Comparison of ENCODE assay signal across 8 cellular contexts in genomic region chr7:44431091-44431608, GRCh38. TPM values are rescaled to one million over a fixed set of nuclear protein-coding genes. Genes with fewer than 3 reads are reported as not detected.
DNase-seq lines count a peak whose midpoint lies in the region; ATAC-seq, FAIRE-seq and TF ChIP-seq lines count a peak whose summit lies in the region.

No MANE protein-coding gene starts in this region.

- peaks cover 0 to 23% of the 10 kb centered on the region in 2 experiments; a peak in 3 of 4 replicates for H3K79me2 ChIP-seq in H1 (ENCODE audit: control insufficient read depth in 1 of 2, insufficient read depth in 2 of 2, low read length in 2 of 2)

- DNase-seq in NCI-H345 (lab: John Stamatoyannopoulos, UW) (peak; percentile 54), H1 (ENCODE audit: low read depth in 1 of 2, low spot score in 2 of 2) (peak; percentile 15 to 60), ovary (no peak)
- DNase-seq in activated CD4-positive, CD25-positive, alpha-beta regulatory T cell treated with anti-CD3 and anti-CD28 coated beads, Interleukin-2, amount 50 U/mL, for 72 hours, result no peak

- no peaks in the 10 kb centered on the region for H3K9me3 Mint-ChIP-seq in stimulated activated memory B cell treated with anti-CD40 and anti-IgM and Interleukin-4, amounts not matched to agents 10 μg/mL and 1 μg/mL and 100 μg/mL, for 72 hours

- H3K36me3 ChIP-seq in H1 (ENCODE audit: control insufficient read depth in 2 of 4, insufficient read depth in 4 of 4, low read length in 3 of 4) (peaks cover 0 to 13% (median 1%) of the 10 kb centered on the region in 4 experiments; a peak in 4 of 8 replicates), ovary (no peaks in the 10 kb centered on the region)

- H3K27me3 ChIP-seq in H1 (replicated peaks in 1 of 4; ENCODE audit: control insufficient read depth in 3 of 4, extremely low read depth in 1 of 4, insufficient read depth in 3 of 4, low read length in 3 of 4) (no peaks in the 10 kb centered on the region), ovary (no peaks in the 10 kb centered on the region)

- no peak overlapping the region for H2AFZ ChIP-seq in H1 (ENCODE audit: low read length)

- no peak overlapping the region for H4K5ac ChIP-seq in H1 (ENCODE audit: insufficient read length, low read depth, low read length)

- no peak overlapping the region for H2BK15ac ChIP-seq in H1 (ENCODE audit: low read length)

- H4K91ac ChIP-seq in H1 (replicated peaks; ENCODE audit: insufficient read length, low read length), result no peak overlapping the region

- no peak for FAIRE-seq in H1 (lab: Jason Lieb, UNC)

- no peak overlapping the region for H3K4ac ChIP-seq in H1 (replicated peaks; ENCODE audit: insufficient read length, low read depth, low read length)

- TF ChIP-seq RAD21 in H1 (IDR thresholded peaks at IDR 0.05 in 1 of 2, conservative IDR thresholded peaks at IDR 0.05 in 1 of 2; ENCODE audit: low read depth in 2 of 2, low read length in 2 of 2), result peak; percentile 48 to 61

- no peak overlapping the region for H3K4me3 ChIP-seq in H1 (ENCODE audit: extremely low read depth in 1 of 4, insufficient read depth in 2 of 4, low read depth in 3 of 4, low read length in 4 of 4)
- no peak overlapping the region for H3K4me3 ChIP-seq in ovary

- H3K18ac ChIP-seq in H1 (ENCODE audit: extremely low read depth, low read length), result no peak overlapping the region

- TF ChIP-seq CTCF in GM12872 (IDR thresholded peaks at IDR 0.05; ENCODE audit: insufficient read depth, low read depth, low read length), result peak; percentile 83
- TF ChIP-seq CTCF in H1 (IDR thresholded peaks at IDR 0.05; ENCODE audit: control extremely low read depth in 1 of 3, insufficient read depth in 1 of 3, low read depth in 1 of 3, low read length in 3 of 3), result peak; percentile 51 to 71 (median 68)
- TF ChIP-seq CTCF in ovary (IDR thresholded peaks at IDR 0.05), result no peak

- peaks cover 0 to 17% of the 10 kb centered on the region in 2 experiments for H4K20me1 ChIP-seq in H1 (replicated peaks in 1 of 2; ENCODE audit: control insufficient read depth in 1 of 2, insufficient read depth in 2 of 2, low read length in 2 of 2)

- H3K4me1 ChIP-seq in H1 (replicated peaks in 1 of 4; ENCODE audit: control insufficient read depth in 3 of 4, insufficient read depth in 4 of 4, low read length in 3 of 4), result 0 out of 7 replicates have a peak, but pooled peaks cover 0 to 5% (median 0%) of the 10 kb centered on the region in 4 experiments
- no peaks in the 10 kb centered on the region for H3K4me1 ChIP-seq in ovary (ENCODE audit: insufficient read depth)

- no peak overlapping the region for H2BK120ac ChIP-seq in H1 (replicated peaks; ENCODE audit: low read depth, low read length)

- no peak overlapping the region for H2BK5ac ChIP-seq in H1 (ENCODE audit: low read depth, low read length)

- H2AK5ac ChIP-seq in H1 (ENCODE audit: low read depth, low read length), result no peak overlapping the region

- no peak overlapping the region for H3K23ac ChIP-seq in H1 (ENCODE audit: insufficient read length)

- POLR2A ChIA-PET in H1 (lab: Charles Lee; ENCODE audit: partially characterized antibody), result interaction anchor here (1.1 kb wide), 1 partner anchor 25 kb away, joined by 4 read pairs; no protein-coding TSS in a partner anchor

- 91% methylated on average over 2 of the region's 2 CpGs; no CpG with 5 or more reads in 1 of the 2 experiments for WGBS in H1 (ENCODE audit: extremely low coverage in 1 of 2, insufficient coverage in 1 of 2, insufficient read length in 1 of 2, insufficient replicate concordance in 2 of 2, low coverage in 1 of 2, low lambda C conversion rate in 2 of 2, missing lambda C conversion rate in 1 of 2), 2 experiments
- 77 to 88% (median 81%) methylated on average over 2 of the region's 2 CpGs for WGBS in ovary, 3 donors

- intact Hi-C loops in ovary (cut with DNase I), result no loop called here

- ATAC-seq in GM21619 (IDR thresholded peaks at IDR 0.05; ENCODE audit: unreplicated experiment), result peak; percentile 68
- peak; percentile 68 for ATAC-seq in stimulated activated memory B cell treated with anti-CD40 and anti-IgM and Interleukin-4, amounts not matched to agents 10 μg/mL and 1 μg/mL and 100 μg/mL, for 72 hours
- no peak for ATAC-seq in HG03159 (IDR thresholded peaks at IDR 0.05; ENCODE audit: unreplicated experiment)

- H3K79me1 ChIP-seq in H1 (ENCODE audit: low read depth, low read length), result peaks cover 14% of the 10 kb centered on the region

- TF ChIP-seq POLR2A in H1 (IDR thresholded peaks at IDR 0.05; ENCODE audit: control extremely low read depth in 1 of 2, low read depth in 2 of 2, low read length in 2 of 2) (no peak), ovary (IDR thresholded peaks at IDR 0.05) (no peak)

- peaks cover 49% of the 10 kb centered on the region for H3K4me1 Mint-ChIP-seq in stimulated activated memory B cell treated with anti-CD40 and anti-IgM and Interleukin-4, amounts not matched to agents 10 μg/mL and 1 μg/mL and 100 μg/mL, for 72 hours

- H3K23me2 ChIP-seq in H1 (ENCODE audit: low read depth, low read length), result no peaks in the 10 kb centered on the region

- no peak overlapping the region for H3K4me3 Mint-ChIP-seq in stimulated activated memory B cell treated with anti-CD40 and anti-IgM and Interleukin-4, amounts not matched to agents 10 μg/mL and 1 μg/mL and 100 μg/mL, for 72 hours

- no peak overlapping the region for H3K9ac ChIP-seq in H1 (replicated peaks in 1 of 4; ENCODE audit: extremely low read depth in 1 of 4, low read depth in 3 of 4, low read length in 3 of 4)

- no peak overlapping the region for H2BK12ac ChIP-seq in H1 (ENCODE audit: low read depth, low read length)

- peaks cover 35% of the 10 kb centered on the region for H3K36me3 Mint-ChIP-seq in stimulated activated memory B cell treated with anti-CD40 and anti-IgM and Interleukin-4, amounts not matched to agents 10 μg/mL and 1 μg/mL and 100 μg/mL, for 72 hours

- H3K9me3 ChIP-seq in H1 (ENCODE audit: insufficient read depth in 2 of 2, low read depth in 1 of 2, low read length in 1 of 2) (no peaks in the 10 kb centered on the region), ovary (no peaks in the 10 kb centered on the region)

- H3K14ac ChIP-seq in H1 (ENCODE audit: insufficient read length), result no peak overlapping the region

- TF ChIP-seq EP300 in H1 (IDR thresholded peaks at IDR 0.05; ENCODE audit: borderline replicate concordance in 1 of 2, low read depth in 2 of 2, low read length in 2 of 2) (no peak), ovary (IDR thresholded peaks at IDR 0.05) (no peak)

- H4K8ac ChIP-seq in H1 (ENCODE audit: extremely low read depth, insufficient read depth, low read length), result no peak overlapping the region

- H3K27ac ChIP-seq in H1 (ENCODE audit: low read depth, low read length) (no peak overlapping the region), ovary (no peak overlapping the region)

- no peak overlapping the region for H3K4me2 ChIP-seq in H1 (ENCODE audit: insufficient read depth in 1 of 2, low read depth in 2 of 2, low read length in 2 of 2)

- H3K27me3 Mint-ChIP-seq in stimulated activated memory B cell treated with anti-CD40 and anti-IgM and Interleukin-4, amounts not matched to agents 10 μg/mL and 1 μg/mL and 100 μg/mL, for 72 hours, result no peaks in the 10 kb centered on the region

- H3K56ac ChIP-seq in H1 (replicated peaks; ENCODE audit: insufficient read length, low read depth, low read length), result no peak overlapping the region

- no peak overlapping the region for H3K27ac Mint-ChIP-seq in stimulated activated memory B cell treated with anti-CD40 and anti-IgM and Interleukin-4, amounts not matched to agents 10 μg/mL and 1 μg/mL and 100 μg/mL, for 72 hours

- H2BK20ac ChIP-seq in H1 (ENCODE audit: low read length), result no peak overlapping the region

- CTCF ChIA-PET in H1 (lab: Charles Lee; ENCODE audit: partially characterized antibody), result interaction anchor here (1.0 to 2.4 kb wide), 13 partner anchors 9 to 190 kb away, joined by 3 to 9 read pairs (median 5); no protein-coding TSS in a partner anchor

TF ChIP-seq in H1, 55 proteins besides CTCF, POLR2A, EP300 and RAD21 (continues in another document):
- TF ChIP-seq CHD1 (IDR thresholded peaks at IDR 0.05; ENCODE audit: low read depth, low read length) (no peak), ATF3 (IDR thresholded peaks at IDR 0.05; ENCODE audit: insufficient read depth, low read depth, low read length) (no peak), ZNF274 (IDR thresholded peaks at IDR 0.05; ENCODE audit: borderline replicate concordance, extremely low read depth, low read length) (no peak), CTBP2 (IDR thresholded peaks at IDR 0.05; ENCODE audit: borderline replicate concordance, insufficient read depth, insufficient read length, low read length) (no peak), POLR2AphosphoS5 (IDR thresholded peaks at IDR 0.05; ENCODE audit: low read depth, low read length) (no peak), SUZ12 (IDR thresholded peaks at IDR 0.05; ENCODE audit: low read length) (no peak), GABPA (IDR thresholded peaks at IDR 0.05; ENCODE audit: borderline replicate concordance, insufficient read depth, low read length) (no peak), RFX5 (IDR thresholded peaks at IDR 0.05; ENCODE audit: borderline replicate concordance, low read depth, low read length) (no peak)

RNA-seq across cellular contexts. Expression of gene NUDCD3, which starts 59.3 kb away (rescaled TPM):
- 83.8 and 93.7 TPM in 2 replicates for total RNA-seq in H1 (2021; fragmentation: NEBNext Ultra II Directional; extraction: Animal tissue kit (Norgen Biotek cat#: 25700))
- polyA plus RNA-seq in H1 (2011; rRNA removed), result 35.2 and 36.3 TPM in 2 replicates
- 46.0 TPM for polyA plus RNA-seq in H1 (2011; cell fraction: cytosol; rRNA removed)
- 52.0 TPM for polyA plus RNA-seq in H1 (2011; cell fraction: nucleus; rRNA removed)
- polyA plus RNA-seq in H1 (2012, experiment 1 of 2), result 56.3 to 75.9 TPM (median 60.7 TPM) in 4 replicates
- 36.1 TPM for polyA plus RNA-seq in H1 (2012, experiment 2 of 2)
- 26.9 TPM for polyA plus RNA-seq in H1 (2013, experiment 1 of 2)
- 24.8 TPM for polyA plus RNA-seq in H1 (2013, experiment 2 of 2)
- polyA minus RNA-seq in H1 (2011; rRNA and poly(A)+ RNA removed), result 95.6 and 118 TPM in 2 replicates
- polyA minus RNA-seq in H1 (2011; cell fraction: cytosol; rRNA and poly(A)+ RNA removed), result 35.1 TPM
- polyA minus RNA-seq in H1 (2011; cell fraction: nucleus; rRNA and poly(A)+ RNA removed), result 33.6 TPM
- 100 to 1,000 TPM in 5 of 7 donors, 10 to 100 TPM in 2; 32.1 to 117 (median 102) TPM for total RNA-seq in ovary
- 100 to 1,000 TPM in 1 of 2 donors, 10 to 100 TPM in 1; 35.4 to 111 TPM for polyA plus RNA-seq in ovary

Comparison
In these comparisons a context has a peak if more than half of its experiments do, and no peak if none do; other contexts are left out.
1. CTCF ChIP-seq: peak in GM12872 (single experiment) and H1 (3 of 3); none in ovary (0 of 3).
2. DNase-seq: peak in NCI-H345 (single experiment) and H1 (2 of 2); none in activated CD4-positive, CD25-positive, alpha-beta regulatory T cell treated with anti-CD3 and anti-CD28 coated beads, Interleukin-2, amount 50 U/mL, for 72 hours (single experiment) and ovary (0 of 5).